9 cellular contexts compared by ENCODE assay signal in genomic region chr13:113816248-113816924, GRCh38. TPM values are rescaled to one million over a fixed set of nuclear protein-coding genes. Genes with fewer than 3 reads are reported as not detected.
DNase-seq lines count a peak whose midpoint lies in the region; ATAC-seq, FAIRE-seq and TF ChIP-seq lines count a peak whose summit lies in the region.
"Had no signal": no experiment of that assay in that cellular context is flagged by ENCODE, and none has a peak within 500 bp of the region (broad histone marks: within the 10 kb centered on the region; RNA-seq: fewer than 3 reads in every experiment).

No MANE protein-coding gene starts in this region.

- H3K18ac ChIP-seq in mesenchymal stem cell (ENCODE audit: low read depth in 1 of 2, low read length in 2 of 2) (peak overlapping the region in 1 of 2 experiments; percentile 61), mesendoderm (ENCODE audit: low read length) (no peak overlapping the region)

- no peak overlapping the region for H4K5ac ChIP-seq in mesendoderm (ENCODE audit: low read length)

- H3K27ac Mint-ChIP-seq in CD4-positive, CD25-positive, alpha-beta regulatory T cell, result peak overlapping the region in 1 of 3 donors; percentile 46
- H3K27ac Mint-ChIP-seq in activated CD8-positive, alpha-beta T cell treated with anti-CD3 and anti-CD28 coated beads, Interleukin-2, amount 10 ng/mL, durations not matched to agents 7 days and 5 days, result peak overlapping the region; percentile 72

- peaks cover 4% of the 10 kb centered on the region for H3K79me1 ChIP-seq in mesenchymal stem cell (replicated peaks; ENCODE audit: low read length, poor library complexity, severe bottlenecking)
- H3K79me1 ChIP-seq in mesendoderm (ENCODE audit: low read length), result no peaks in the 10 kb centered on the region

- H3K27me3 ChIP-seq in CD4-positive, CD25-positive, alpha-beta regulatory T cell (ENCODE audit: control insufficient read depth, insufficient read depth, low read length), result no peaks in the 10 kb centered on the region
- no peaks in the 10 kb centered on the region for H3K27me3 ChIP-seq in mesenchymal stem cell (ENCODE audit: control insufficient read depth in 1 of 2, insufficient read depth in 1 of 2, low read length in 2 of 2)
- H3K27me3 ChIP-seq in mesendoderm (ENCODE audit: insufficient read depth, low read length, poor library complexity), result no peaks in the 10 kb centered on the region

- no peak overlapping the region for H3K56ac ChIP-seq in mesendoderm (ENCODE audit: low read length)

- no peaks in the 10 kb centered on the region for H3K79me2 ChIP-seq in mesendoderm (ENCODE audit: control insufficient read depth, insufficient read depth, low read length)

- no peaks in the 10 kb centered on the region for H3K36me3 ChIP-seq in CD4-positive, CD25-positive, alpha-beta regulatory T cell (ENCODE audit: control insufficient read depth, insufficient read depth, low read length)
- H3K36me3 ChIP-seq in mesenchymal stem cell (ENCODE audit: control insufficient read depth in 1 of 2, insufficient read depth in 2 of 2, low read depth in 1 of 2, low read length in 2 of 2), result peaks cover 0 to 44% of the 10 kb centered on the region in 2 experiments
- H3K36me3 ChIP-seq in mesendoderm (ENCODE audit: control insufficient read depth, insufficient read depth, low read length), result no peaks in the 10 kb centered on the region

- peak overlapping the region; percentile 69 for H3K4me3 ChIP-seq in CD4-positive, CD25-positive, alpha-beta regulatory T cell (ENCODE audit: low read depth, low read length)
- H3K4me3 ChIP-seq in mesenchymal stem cell (ENCODE audit: insufficient read depth in 1 of 2, low read depth in 1 of 2, low read length in 2 of 2) (no peak overlapping the region), mesendoderm (ENCODE audit: low read length) (no peak overlapping the region)

- no peak overlapping the region for H2AFZ ChIP-seq in mesenchymal stem cell (ENCODE audit: low read depth, low read length)

- H4K8ac ChIP-seq in mesenchymal stem cell (ENCODE audit: low read length) (no peak overlapping the region), mesendoderm (ENCODE audit: low read depth, low read length) (no peak overlapping the region)

- H3K9ac ChIP-seq in mesenchymal stem cell (ENCODE audit: low read length), result peak overlapping the region; percentile 30
- H3K9ac ChIP-seq in mesendoderm (ENCODE audit: low read length), result no peak overlapping the region

- ATAC-seq in CD4-positive, CD25-positive, alpha-beta regulatory T cell (ENCODE audit: low read depth in 2 of 2), result no peak
- ATAC-seq in activated CD8-positive, alpha-beta T cell treated with anti-CD3 and anti-CD28 coated beads, Interleukin-2, amount 10 ng/mL, durations not matched to agents 7 days and 5 days, result no peak
- no peak for ATAC-seq in GM19328 (IDR thresholded peaks at IDR 0.05; ENCODE audit: unreplicated experiment)

- TF ChIP-seq POLR2A in H54 (IDR thresholded peaks at IDR 0.05; ENCODE audit: low read depth, low read length), result no peak

- H3K23ac ChIP-seq in mesenchymal stem cell (ENCODE audit: low read length in 2 of 2), result no peak overlapping the region
- H3K23ac ChIP-seq in mesendoderm (ENCODE audit: low read length), result no peak overlapping the region

- H2BK5ac ChIP-seq in mesenchymal stem cell (ENCODE audit: low read depth, low read length, poor library complexity, severe bottlenecking) (no peak overlapping the region), mesendoderm (ENCODE audit: low read length) (no peak overlapping the region)

- H2BK15ac ChIP-seq in mesenchymal stem cell (ENCODE audit: low read depth, poor library complexity, severe bottlenecking), result no peak overlapping the region
- H2BK15ac ChIP-seq in mesendoderm (replicated peaks; ENCODE audit: low read depth), result no peak overlapping the region

- 79% methylated on average over 26 of the region's 26 CpGs for WGBS in mesenchymal stem cell
- no CpG with 5 or more reads among the region's 26 CpGs for WGBS in mesendoderm (ENCODE audit: extremely low coverage, insufficient coverage, low lambda C conversion rate)

- H3K14ac ChIP-seq in mesenchymal stem cell (ENCODE audit: low read length in 2 of 2), result no peak overlapping the region

- peak; percentile 52 for FAIRE-seq in H54 (lab: Jason Lieb, UNC)

- H3K36me3 Mint-ChIP-seq in CD4-positive, CD25-positive, alpha-beta regulatory T cell, result peaks cover 3% of the 10 kb centered on the region
- H3K36me3 Mint-ChIP-seq in activated CD8-positive, alpha-beta T cell treated with anti-CD3 and anti-CD28 coated beads, Interleukin-2, amount 10 ng/mL, durations not matched to agents 7 days and 5 days (ENCODE audit: low read depth), result peaks cover 9% of the 10 kb centered on the region

- no peak overlapping the region for H3K27ac ChIP-seq in CD4-positive, CD25-positive, alpha-beta regulatory T cell (ENCODE audit: insufficient read depth, low read length, poor library complexity, severe bottlenecking)
- H3K27ac ChIP-seq in mesenchymal stem cell (ENCODE audit: low read length, poor library complexity, severe bottlenecking) (no peak overlapping the region), mesendoderm (ENCODE audit: low read depth, low read length) (no peak overlapping the region)
- H3K27ac ChIP-seq: psoas muscle had no signal

- peak overlapping the region; percentile 82 to 89 (median 86) for H3K4me3 Mint-ChIP-seq in CD4-positive, CD25-positive, alpha-beta regulatory T cell
- H3K4me3 Mint-ChIP-seq in activated CD8-positive, alpha-beta T cell treated with anti-CD3 and anti-CD28 coated beads, Interleukin-2, amount 10 ng/mL, durations not matched to agents 7 days and 5 days, result peak overlapping the region; percentile 91

- H3K9me3 ChIP-seq in CD4-positive, CD25-positive, alpha-beta regulatory T cell (ENCODE audit: control insufficient read depth in 2 of 2, low read length in 2 of 2), result no peaks in the 10 kb centered on the region
- no peaks in the 10 kb centered on the region for H3K9me3 ChIP-seq in mesenchymal stem cell (ENCODE audit: control insufficient read depth, low read length)
- H3K9me3 ChIP-seq: psoas muscle had no signal

- H3K4me2 ChIP-seq in mesenchymal stem cell (ENCODE audit: low read length, poor library complexity, severe bottlenecking) (no peak overlapping the region), mesendoderm (ENCODE audit: low read length) (no peak overlapping the region)

- H2BK12ac ChIP-seq in mesenchymal stem cell (ENCODE audit: low read length in 2 of 2), result peak overlapping the region; percentile 15 to 78

- no peak overlapping the region for H2AK5ac ChIP-seq in mesenchymal stem cell (ENCODE audit: low read length, severe bottlenecking)
- no peak overlapping the region for H2AK5ac ChIP-seq in mesendoderm (ENCODE audit: low read length)

- peaks cover 6% of the 10 kb centered on the region for H3K4me1 ChIP-seq in CD4-positive, CD25-positive, alpha-beta regulatory T cell (ENCODE audit: control insufficient read depth, insufficient read depth, low read length, poor library complexity, severe bottlenecking)
- H3K4me1 ChIP-seq in mesenchymal stem cell (ENCODE audit: control insufficient read depth, insufficient read depth, low read depth, low read length), result peaks cover 73% of the 10 kb centered on the region
- no peaks in the 10 kb centered on the region for H3K4me1 ChIP-seq in mesendoderm (ENCODE audit: control insufficient read depth, low read depth, low read length)

- no peak for DNase-seq in CD4-positive, CD25-positive, alpha-beta regulatory T cell
- DNase-seq in H54 (ENCODE audit: insufficient read length, low spot score) (no peak), mesenchymal stem cell (peak; percentile 46), NCI-H187 (lab: John Stamatoyannopoulos, UW) (no peak), mesendoderm (no peak), activated gamma-delta T cell treated with Interleukin-2 at 50 U/mL for 16 hours (no peak)
- DNase-seq in activated CD8-positive, alpha-beta T cell treated with anti-CD3 and anti-CD28 coated beads, Interleukin-2, amount 10 ng/mL, durations not matched to agents 7 days and 5 days, result no peak

- POLR2A ChIA-PET in activated CD8-positive, alpha-beta T cell treated with anti-CD3 and anti-CD28 coated beads, Interleukin-2, amount 10 ng/mL, durations not matched to agents 7 days and 5 days (lab: Charles Lee), result no interaction called here

- H3K4ac ChIP-seq in mesenchymal stem cell (ENCODE audit: low read depth in 1 of 2, low read length in 2 of 2) (no peak overlapping the region), mesendoderm (ENCODE audit: low read depth, low read length) (no peak overlapping the region)

- peaks cover 4% of the 10 kb centered on the region for H3K27me3 Mint-ChIP-seq in CD4-positive, CD25-positive, alpha-beta regulatory T cell
- H3K27me3 Mint-ChIP-seq in activated CD8-positive, alpha-beta T cell treated with anti-CD3 and anti-CD28 coated beads, Interleukin-2, amount 10 ng/mL, durations not matched to agents 7 days and 5 days (ENCODE audit: low read depth), result no peaks in the 10 kb centered on the region

- no peak overlapping the region for H4K91ac ChIP-seq in mesenchymal stem cell (ENCODE audit: low read length)

- peaks cover 5 to 23% (median 13%) of the 10 kb centered on the region in 4 donors for H3K4me1 Mint-ChIP-seq in CD4-positive, CD25-positive, alpha-beta regulatory T cell
- H3K4me1 Mint-ChIP-seq in activated CD8-positive, alpha-beta T cell treated with anti-CD3 and anti-CD28 coated beads, Interleukin-2, amount 10 ng/mL, durations not matched to agents 7 days and 5 days (ENCODE audit: low read depth), result peaks cover 18% of the 10 kb centered on the region

- CTCF ChIA-PET in activated CD8-positive, alpha-beta T cell treated with anti-CD3 and anti-CD28 coated beads, Interleukin-2, amount 10 ng/mL, durations not matched to agents 7 days and 5 days (lab: Charles Lee), result interaction anchor here (0.9 to 1.2 kb wide), 4 partner anchors 39 to 410 kb away, joined by 3 to 4 read pairs (median 3); no protein-coding TSS in a partner anchor

- H2BK120ac ChIP-seq in mesenchymal stem cell (ENCODE audit: low read depth, low read length) (no peak overlapping the region), mesendoderm (ENCODE audit: low read depth, low read length) (no peak overlapping the region)

- peaks cover 0 to 5% (median 0%) of the 10 kb centered on the region in 7 donors for H3K9me3 Mint-ChIP-seq in CD4-positive, CD25-positive, alpha-beta regulatory T cell
- H3K9me3 Mint-ChIP-seq in activated CD8-positive, alpha-beta T cell treated with anti-CD3 and anti-CD28 coated beads, Interleukin-2, amount 10 ng/mL, durations not matched to agents 7 days and 5 days (ENCODE audit: insufficient read depth), result no peaks in the 10 kb centered on the region

RNA-seq across cellular contexts. Expression of gene GAS6, which starts 47.5 kb away (rescaled TPM):
- total RNA-seq in CD4-positive, CD25-positive, alpha-beta regulatory T cell, result 2.8 TPM
- under 1 TPM in 2 of 4 donors, not detected in 2; 0.29 to 0.34 TPM for polyA plus RNA-seq in CD4-positive, CD25-positive, alpha-beta regulatory T cell
- total RNA-seq in activated CD8-positive, alpha-beta T cell treated with anti-CD3 and anti-CD28 coated beads, Interleukin-2, amount 10 ng/mL, durations not matched to agents 7 days and 5 days, result under 1 TPM; 0.53 to 0.65 TPM
- polyA plus RNA-seq in mesenchymal stem cell (2013, experiment 1 of 2), result 126 TPM
- 127 TPM for polyA plus RNA-seq in mesenchymal stem cell (2013, experiment 2 of 2)
- polyA plus RNA-seq in mesendoderm (2013, experiment 1 of 2), result 3.6 TPM
- polyA plus RNA-seq in mesendoderm (2013, experiment 2 of 2), result 3.8 TPM

RNA-seq across cellular contexts. Expression of gene TMEM255B, which starts 57.4 kb away (rescaled TPM):
- 1.3 TPM for total RNA-seq in CD4-positive, CD25-positive, alpha-beta regulatory T cell
- polyA plus RNA-seq in CD4-positive, CD25-positive, alpha-beta regulatory T cell, result under 1 TPM in 3 of 4 donors, not detected in 1; 0.02 to 0.11 (median 0.10) TPM
- total RNA-seq in activated CD8-positive, alpha-beta T cell treated with anti-CD3 and anti-CD28 coated beads, Interleukin-2, amount 10 ng/mL, durations not matched to agents 7 days and 5 days, result 1 to 10 TPM; 1.8 to 1.9 TPM
- 2.0 TPM for polyA plus RNA-seq in mesenchymal stem cell (2013, experiment 1 of 2)
- polyA plus RNA-seq in mesenchymal stem cell (2013, experiment 2 of 2), result 2.2 TPM
- 0.24 TPM for polyA plus RNA-seq in mesendoderm (2013, experiment 1 of 2)
- polyA plus RNA-seq in mesendoderm (2013, experiment 2 of 2), result 0.20 TPM
